14 cellular contexts compared by ENCODE assay signal in the genomic region with DNA sequence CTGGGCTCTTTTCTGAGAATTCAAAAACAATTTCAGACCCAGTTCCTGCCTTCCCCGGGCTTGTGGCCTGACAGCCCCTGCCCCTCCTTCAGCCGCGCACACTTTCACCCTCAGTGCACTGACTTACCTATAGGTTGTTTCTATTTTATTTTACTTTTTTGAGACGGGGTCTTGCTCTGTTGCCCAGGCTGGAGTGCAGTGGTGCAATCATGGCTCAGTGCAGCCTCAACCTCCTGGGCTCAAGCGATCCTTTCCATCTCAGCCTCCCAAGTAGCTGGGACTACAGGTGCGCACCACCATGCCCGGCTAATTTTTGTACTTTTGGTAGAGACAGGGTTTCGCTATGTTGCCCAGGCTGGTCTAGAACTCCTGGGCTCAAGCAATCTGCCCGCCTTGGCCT. TPM values are rescaled to one million over a fixed set of nuclear protein-coding genes. Genes with fewer than 3 reads are reported as not detected.
"Had no signal": no experiment of that assay in that cellular context is flagged by ENCODE, and none has a peak within 500 bp of the region (broad histone marks: within the 10 kb centered on the region; RNA-seq: fewer than 3 reads in every experiment).

No MANE protein-coding gene starts in this region.

RNA-seq across cellular contexts. Expression of a gene that starts 1.5 kb away (rescaled TPM):
- total RNA-seq: activated B cell treated with CpG ODN at 0.5 μM for 24 hours; activated CD4-positive, alpha-beta memory T cell treated with anti-CD3 and anti-CD28 coated beads for 36 hours; activated CD4-positive, alpha-beta memory T cell treated with anti-CD3 and anti-CD28 coated beads, Interleukin-2, amount 10 ng/mL, durations not matched to agents 7 days and 5 days; activated CD4-positive, alpha-beta T cell treated with anti-CD3 and anti-CD28 coated beads for 36 hours; activated CD4-positive, alpha-beta T cell treated with anti-CD3 and anti-CD28 coated beads, Interleukin-2, amount 10 ng/mL, durations not matched to agents 24 days and 14 days; activated CD4-positive, alpha-beta T cell treated with anti-CD3 and anti-CD28 coated beads, Interleukin-2, amount 10 ng/mL, durations not matched to agents 7 days and 5 days; activated CD8-positive, alpha-beta memory T cell treated with anti-CD3 and anti-CD28 coated beads for 36 hours; activated CD8-positive, alpha-beta memory T cell treated with anti-CD3 and anti-CD28 coated beads, Interleukin-2, amount 10 ng/mL, durations not matched to agents 7 days and 5 days; activated CD8-positive, alpha-beta T cell treated with anti-CD3 and anti-CD28 coated beads for 36 hours; activated CD8-positive, alpha-beta T cell treated with anti-CD3 and anti-CD28 coated beads, Interleukin-2, amount 10 ng/mL, durations not matched to agents 7 days and 5 days; T-cell; T-helper 1 cell treated with Interleukin-12 subunit alpha and Interleukin-12 subunit beta and Interleukin-4 antibody, amounts not matched to agents 30 ng/mL and 1 ng/mL, for 36 hours; T-helper 17 cell; T-helper 2 cell treated with Interferon-gamma antibody and Interleukin-4, amounts not matched to agents 100 ng/mL and 5 ng/mL, for 36 hours had no signal
